In the genomic region with DNA sequence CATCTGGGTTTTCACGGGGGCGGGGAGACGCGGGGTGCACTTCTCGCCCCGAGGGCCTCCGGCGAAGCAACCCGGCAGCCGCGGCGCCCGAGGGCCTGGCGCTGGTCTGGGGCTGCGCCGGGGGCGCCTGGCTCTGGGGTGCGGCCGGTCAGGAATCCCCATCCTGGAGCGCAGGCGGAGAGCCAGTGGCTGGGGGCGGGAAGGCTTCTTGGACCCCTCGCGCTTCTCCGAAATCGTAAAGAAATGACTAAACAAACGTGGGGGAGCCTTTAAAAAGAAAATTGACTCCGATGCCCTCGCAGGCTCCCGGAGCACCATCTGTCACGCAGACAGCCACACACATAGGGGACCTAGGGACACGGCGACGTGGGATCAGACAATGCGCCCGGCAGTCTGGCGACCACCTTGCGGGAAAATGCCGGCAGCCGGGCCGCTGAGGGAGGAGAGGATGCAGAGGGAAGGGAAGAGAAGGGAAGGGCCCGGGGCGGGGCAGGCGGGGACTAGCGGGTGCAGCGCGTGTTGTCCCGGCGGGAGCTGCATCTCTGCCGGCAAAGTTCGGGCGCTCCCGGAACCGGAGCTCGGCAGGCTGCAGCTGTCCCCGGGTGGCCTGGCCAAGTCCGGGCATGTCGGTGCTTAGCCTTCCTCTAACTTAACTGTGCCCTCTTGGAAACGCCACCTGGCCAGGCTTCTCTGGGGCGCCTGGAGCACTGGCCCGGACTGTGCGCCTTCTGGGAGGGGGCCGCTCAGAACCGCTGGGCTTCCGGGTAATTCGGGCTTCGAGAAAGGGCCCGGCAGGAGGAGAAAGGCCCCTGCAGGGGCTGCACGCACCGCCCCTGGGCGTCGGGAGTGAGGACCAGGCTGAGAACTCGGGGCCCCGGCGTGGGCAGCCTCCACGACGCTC, we compare ENCODE assay signal across 9 cellular contexts. TPM values are rescaled to one million over a fixed set of nuclear protein-coding genes. Genes with fewer than 3 reads are reported as not detected.
DNase-seq lines count a peak whose midpoint lies in the region; ATAC-seq lines count a peak whose summit lies in the region.
"Had no signal": no experiment of that assay in that cellular context is flagged by ENCODE, and none has a peak within 500 bp of the region (broad histone marks: within the 10 kb centered on the region; RNA-seq: fewer than 3 reads in every experiment).

No MANE protein-coding gene starts in this region.

- under 1% methylated on average over 77 of the region's 77 CpGs for WGBS in urinary bladder

- peak overlapping the region; percentile 65 for H3K4me3 Mint-ChIP-seq in effector memory CD8-positive, alpha-beta T cell

- peaks cover 20% of the 10 kb centered on the region for H3K4me1 ChIP-seq in muscle layer of colon (ENCODE audit: insufficient read depth, low read length)
- H3K4me1 ChIP-seq in urinary bladder (ENCODE audit: insufficient read depth): peaks cover 3% of the 10 kb centered on the region
- H3K4me1 ChIP-seq: A549 had no signal

- peaks cover 3% of the 10 kb centered on the region for H3K36me3 Mint-ChIP-seq in effector memory CD8-positive, alpha-beta T cell (ENCODE audit: insufficient read depth)

- H3K4me1 Mint-ChIP-seq in effector memory CD8-positive, alpha-beta T cell (ENCODE audit: low read depth in 2 of 2): peaks cover 0 to 2% of the 10 kb centered on the region in 2 donors

- no peaks in the 10 kb centered on the region for H3K9me3 Mint-ChIP-seq in effector memory CD8-positive, alpha-beta T cell

- ATAC-seq in effector memory CD8-positive, alpha-beta T cell (replicated peaks): no peak
- ATAC-seq in GM21529 (IDR thresholded peaks at IDR 0.05; ENCODE audit: unreplicated experiment): no peak
- ATAC-seq: A549 had no signal

- H3K27ac Mint-ChIP-seq in effector memory CD8-positive, alpha-beta T cell: no peak overlapping the region

- H3K4me3 ChIP-seq in muscle layer of colon (ENCODE audit: low read depth in 1 of 2, low read length in 2 of 2) (peak overlapping the region; percentile 26 to 49), urinary bladder (ENCODE audit: low read depth, low read length) (peak overlapping the region; percentile 19)
- H3K4me3 ChIP-seq: A549 had no signal

- peaks cover 49 to 65% of the 10 kb centered on the region in 2 donors for H3K27me3 ChIP-seq in muscle layer of colon (ENCODE audit: control insufficient read depth in 1 of 2, insufficient read depth in 2 of 2, low read length in 2 of 2)

- no peaks in the 10 kb centered on the region for H3K9me3 ChIP-seq in muscle layer of colon (ENCODE audit: low read length)
- H3K9me3 ChIP-seq: A549 had no signal

- H3K27ac ChIP-seq in muscle layer of colon (ENCODE audit: low read depth, low read length) (no peak overlapping the region), urinary bladder (ENCODE audit: low read depth) (no peak overlapping the region)
- H3K27ac ChIP-seq: A549 had no signal

- H3K36me3 ChIP-seq in muscle layer of colon (ENCODE audit: insufficient read depth, low read length) (no peaks in the 10 kb centered on the region), urinary bladder (ENCODE audit: insufficient read depth) (no peaks in the 10 kb centered on the region)

- peaks cover 62 to 84% of the 10 kb centered on the region in 2 donors for H3K27me3 Mint-ChIP-seq in effector memory CD8-positive, alpha-beta T cell

- DNase-seq in DMS79 treated with DMSO at 0.1 percent for 48 hours (lab: John Stamatoyannopoulos, UW): peak; percentile 15
- no peak for DNase-seq in DMS79 (lab: John Stamatoyannopoulos, UW)
- DNase-seq in NCI-H526 treated with DMSO at 0.1 percent for 48 hours (lab: John Stamatoyannopoulos, UW): peak; percentile 79
- no peak for DNase-seq in effector memory CD8-positive, alpha-beta T cell
- DNase-seq in HuH-7 (ENCODE audit: low spot score): no peak

- H3K9ac ChIP-seq in muscle layer of colon (ENCODE audit: low read length): no peak overlapping the region

RNA-seq across cellular contexts. Expression of a gene that starts 1.9 kb away (rescaled TPM):
- total RNA-seq in urinary bladder: not detected
- polyA plus RNA-seq in urinary bladder: not detected
- polyA plus RNA-seq: A549 had no signal

Comparison
In these comparisons a context has a peak if more than half of its experiments do, and no peak if none do; other contexts are left out.
1. DNase-seq: peak in DMS79 treated with DMSO at 0.1 percent for 48 hours (single experiment) and NCI-H526 treated with DMSO at 0.1 percent for 48 hours (single experiment); none in DMS79 (single experiment), effector memory CD8-positive, alpha-beta T cell (0 of 3) and HuH-7 (single experiment).